Comparison of ENCODE assay signal across 8 cellular contexts in the genomic region with DNA sequence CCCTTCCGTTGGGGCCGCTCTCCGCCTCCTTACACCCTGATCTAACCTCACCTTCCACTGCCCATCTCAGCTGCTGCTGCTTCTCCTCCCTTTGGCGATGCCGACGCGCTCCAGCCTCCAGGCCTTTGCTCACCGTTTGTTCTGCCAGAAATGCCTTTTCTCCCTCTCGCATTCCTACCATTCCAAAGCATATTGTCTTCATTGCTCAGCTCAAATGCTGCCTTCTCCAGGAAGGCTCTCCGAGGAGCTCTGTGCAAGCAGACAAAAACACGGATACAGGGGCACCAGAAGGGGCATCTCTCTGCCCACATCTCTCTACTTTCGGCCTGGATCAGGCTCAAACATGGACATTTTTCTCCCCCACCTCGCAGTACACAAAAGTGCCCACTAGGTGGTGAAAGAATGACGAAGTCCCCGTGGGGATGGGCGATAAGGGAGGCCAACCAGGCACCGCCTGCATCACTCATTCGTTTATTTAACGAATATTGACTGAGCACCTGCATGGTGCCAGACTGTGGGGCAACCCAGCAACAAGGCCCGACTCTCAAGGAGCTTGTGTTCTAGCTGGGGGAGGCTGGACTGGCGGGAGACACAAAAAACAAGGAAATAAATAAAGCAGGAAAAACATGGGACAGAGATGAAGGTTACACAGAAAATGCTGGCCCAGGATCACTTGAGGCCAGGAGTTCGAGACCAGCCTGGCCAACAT. TPM values are rescaled to one million over a fixed set of nuclear protein-coding genes. Genes with fewer than 3 reads are reported as not detected.
DNase-seq lines count a peak whose midpoint lies in the region; ATAC-seq, FAIRE-seq and TF ChIP-seq lines count a peak whose summit lies in the region.

No MANE protein-coding gene starts in this region.

- peaks cover 82% of the 10 kb centered on the region for H3K4me1 ChIP-seq in OCI-LY3 (ENCODE audit: low read length)

- H4K20me1 ChIP-seq in OCI-LY3 (ENCODE audit: insufficient read depth, low read length), result no peaks in the 10 kb centered on the region

- DNase-seq in DMS53 treated with DMSO at 0.1 percent for 48 hours (lab: John Stamatoyannopoulos, UW; ENCODE audit: unreplicated experiment), result peak; percentile 33
- peak; percentile 74 for DNase-seq in HTR-8/SVneo (ENCODE audit: insufficient read length, low spot score)
- peak; percentile 72 for DNase-seq in activated T-cell treated with anti-CD3 and anti-CD28 coated beads, Interleukin-2, amount 50 U/mL, for 4 hours
- peak; percentile 71 for DNase-seq in fibroblast of mammary gland (ENCODE audit: low read depth)
- DNase-seq in neural crest cell (ENCODE audit: low read depth, low spot score), result peak; percentile 90

- peak overlapping the region; percentile 99 for H3K27ac ChIP-seq in OCI-LY3 (ENCODE audit: low read length)

- no peak overlapping the region for H3K4me3 Mint-ChIP-seq in activated T-cell treated with anti-CD3 and anti-CD28 coated beads, Interleukin-2, amount 50 U/mL, for 4 hours
- H3K4me3 Mint-ChIP-seq in neural crest cell, result peak overlapping the region; percentile 62
- H3K4me3 Mint-ChIP-seq in stimulated activated naive CD8-positive, alpha-beta T cell treated with anti-CD3 and anti-CD28 coated beads, Interleukin-15, Interleukin-2, amounts not matched to agents 100 ng/mL and 50 ng/mL, for 24 hours, result peak overlapping the region; percentile 61

- H3K9ac ChIP-seq in OCI-LY3 (ENCODE audit: low read length), result peak overlapping the region; percentile 99

- H3K27ac Mint-ChIP-seq in neural crest cell (ENCODE audit: unreplicated experiment), result peak overlapping the region; percentile 53
- peak overlapping the region; percentile 91 for H3K27ac Mint-ChIP-seq in stimulated activated naive CD8-positive, alpha-beta T cell treated with anti-CD3 and anti-CD28 coated beads, Interleukin-15, Interleukin-2, amounts not matched to agents 100 ng/mL and 50 ng/mL, for 24 hours

- H3K27me3 Mint-ChIP-seq in activated T-cell treated with anti-CD3 and anti-CD28 coated beads, Interleukin-2, amount 50 U/mL, for 4 hours (ENCODE audit: low read depth), result peaks cover 5% of the 10 kb centered on the region
- no peaks in the 10 kb centered on the region for H3K27me3 Mint-ChIP-seq in neural crest cell (ENCODE audit: low read depth)
- peaks cover 6% of the 10 kb centered on the region for H3K27me3 Mint-ChIP-seq in stimulated activated naive CD8-positive, alpha-beta T cell treated with anti-CD3 and anti-CD28 coated beads, Interleukin-15, Interleukin-2, amounts not matched to agents 100 ng/mL and 50 ng/mL, for 24 hours

- H3K27me3 ChIP-seq in OCI-LY3 (ENCODE audit: low read depth, low read length), result no peaks in the 10 kb centered on the region

- H3K9me3 ChIP-seq in OCI-LY3 (ENCODE audit: insufficient read depth, low read length), result no peaks in the 10 kb centered on the region; the same call in 1 of the 2 replicates

- H3K4me1 Mint-ChIP-seq in activated T-cell treated with anti-CD3 and anti-CD28 coated beads, Interleukin-2, amount 50 U/mL, for 4 hours (ENCODE audit: low read depth), result peaks cover 22% of the 10 kb centered on the region
- peaks cover 16% of the 10 kb centered on the region for H3K4me1 Mint-ChIP-seq in neural crest cell
- peaks cover 34% of the 10 kb centered on the region for H3K4me1 Mint-ChIP-seq in stimulated activated naive CD8-positive, alpha-beta T cell treated with anti-CD3 and anti-CD28 coated beads, Interleukin-15, Interleukin-2, amounts not matched to agents 100 ng/mL and 50 ng/mL, for 24 hours (ENCODE audit: low read depth)

- TF ChIP-seq CTCF in OCI-LY3 (IDR thresholded peaks at IDR 0.05; ENCODE audit: low read depth, low read length), result peak; percentile 72
- TF ChIP-seq CTCF in fibroblast of mammary gland (conservative IDR thresholded peaks at IDR 0.05; ENCODE audit: control insufficient read depth, insufficient read depth, low read depth, low read length), result peak; percentile 86
- TF ChIP-seq CTCF in neural crest cell (conservative IDR thresholded peaks at IDR 0.05), result peak; percentile 85

- H3K36me3 ChIP-seq in OCI-LY3 (replicated peaks; ENCODE audit: low read depth, low read length), result no peaks in the 10 kb centered on the region

- no peaks in the 10 kb centered on the region for H3K9me3 Mint-ChIP-seq in activated T-cell treated with anti-CD3 and anti-CD28 coated beads, Interleukin-2, amount 50 U/mL, for 4 hours
- H3K9me3 Mint-ChIP-seq in neural crest cell, result no peaks in the 10 kb centered on the region
- H3K9me3 Mint-ChIP-seq in stimulated activated naive CD8-positive, alpha-beta T cell treated with anti-CD3 and anti-CD28 coated beads, Interleukin-15, Interleukin-2, amounts not matched to agents 100 ng/mL and 50 ng/mL, for 24 hours, result no peaks in the 10 kb centered on the region

- peak; percentile 72 for FAIRE-seq in HTR-8/SVneo (lab: Jason Lieb, UNC)

- H3K4me3 ChIP-seq in OCI-LY3 (ENCODE audit: low read length), result peak overlapping the region; percentile 66
- no peak overlapping the region for H3K4me3 ChIP-seq in fibroblast of mammary gland (ENCODE audit: control insufficient read depth, low read depth, low read length)

- H3K79me2 ChIP-seq in OCI-LY3 (ENCODE audit: low read length), result peaks cover 23% of the 10 kb centered on the region

- H2AFZ ChIP-seq in OCI-LY3 (ENCODE audit: low read depth, low read length), result peak overlapping the region; percentile 16; the same call in 1 of the 2 replicates

- peak; percentile 81 to 82 for ATAC-seq in activated T-cell treated with anti-CD3 and anti-CD28 coated beads, Interleukin-2, amount 50 U/mL, for 4 hours
- ATAC-seq in HG03342 (IDR thresholded peaks at IDR 0.05; ENCODE audit: unreplicated experiment), result no peak

- no peaks in the 10 kb centered on the region for H3K36me3 Mint-ChIP-seq in activated T-cell treated with anti-CD3 and anti-CD28 coated beads, Interleukin-2, amount 50 U/mL, for 4 hours (ENCODE audit: insufficient read depth)
- H3K36me3 Mint-ChIP-seq in neural crest cell (ENCODE audit: low read depth), result no peaks in the 10 kb centered on the region
- H3K36me3 Mint-ChIP-seq in stimulated activated naive CD8-positive, alpha-beta T cell treated with anti-CD3 and anti-CD28 coated beads, Interleukin-15, Interleukin-2, amounts not matched to agents 100 ng/mL and 50 ng/mL, for 24 hours (ENCODE audit: low read depth), result no peaks in the 10 kb centered on the region

- peak overlapping the region; percentile 86 for H3K4me2 ChIP-seq in OCI-LY3 (ENCODE audit: low read length)

RNA-seq across cellular contexts. Expression of a gene that starts 7.3 kb away (rescaled TPM):
- 10 to 100 TPM; 52.8 to 79.1 (median 64.4) TPM for total RNA-seq in activated T-cell treated with anti-CD3 and anti-CD28 coated beads, Interleukin-2, amount 50 U/mL, for 4 hours
- 120 and 121 TPM in 2 replicates for total RNA-seq in neural crest cell

RNA-seq across cellular contexts. Expression of a gene that starts 50.1 kb away (rescaled TPM):
- 1 to 10 TPM; 3.9 to 5.2 (median 5.2) TPM for total RNA-seq in activated T-cell treated with anti-CD3 and anti-CD28 coated beads, Interleukin-2, amount 50 U/mL, for 4 hours
- total RNA-seq in neural crest cell, result 21.6 and 22.9 TPM in 2 replicates

Comparison
In these comparisons a context has a peak if more than half of its experiments do, and no peak if none do; other contexts are left out.
1. DNase-seq: peak in every context shown above with its lines; median percentile 90 in neural crest cell; 74 in HTR-8/SVneo; 72 in activated T-cell treated with anti-CD3 and anti-CD28 coated beads, Interleukin-2, amount 50 U/mL, for 4 hours; 71 in fibroblast of mammary gland; 33 in DMS53 treated with DMSO at 0.1 percent for 48 hours.